ENCODE assay signal across 9 cellular contexts in the genomic region with DNA sequence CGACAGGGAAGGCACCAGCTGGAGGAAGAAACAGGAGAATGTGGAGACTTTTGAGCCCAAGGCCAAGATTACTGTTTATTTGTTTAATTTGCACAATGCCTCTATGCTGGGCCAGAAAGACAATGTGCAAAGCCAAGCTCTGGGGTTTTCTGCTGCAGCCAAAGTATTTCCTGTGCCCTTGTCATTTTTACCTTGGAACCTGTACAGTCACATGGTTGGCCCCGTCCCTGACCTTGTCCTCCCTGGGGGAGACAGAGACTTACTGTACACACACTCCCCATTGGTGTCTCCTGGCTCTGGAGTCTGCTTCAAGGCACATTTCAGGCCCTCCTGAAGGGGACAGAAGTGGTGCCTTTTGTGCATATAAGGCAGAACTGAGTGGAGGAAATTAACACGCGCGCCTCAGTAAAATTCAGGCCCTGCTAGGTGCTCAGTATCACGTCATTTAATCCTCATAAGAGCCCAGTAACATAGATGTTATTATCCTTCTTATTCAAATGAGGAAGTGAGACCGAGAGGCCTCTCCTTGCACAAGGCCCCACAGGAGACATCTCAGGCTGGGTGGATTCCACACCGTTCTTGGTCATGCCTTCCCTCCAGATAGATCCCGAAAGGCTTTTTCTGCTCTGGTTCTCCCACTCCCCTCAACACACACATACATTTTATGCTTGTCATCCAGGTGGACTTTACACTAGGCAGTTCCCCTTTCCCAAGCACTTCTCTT. TPM values are rescaled to one million over a fixed set of nuclear protein-coding genes. Genes with fewer than 3 reads are reported as not detected.
DNase-seq lines count a peak whose midpoint lies in the region; ATAC-seq and TF ChIP-seq lines count a peak whose summit lies in the region.
"Had no signal": no experiment of that assay in that cellular context is flagged by ENCODE, and none has a peak within 500 bp of the region (broad histone marks: within the 10 kb centered on the region; RNA-seq: fewer than 3 reads in every experiment).

No MANE protein-coding gene starts in this region.

- H3K27me3 ChIP-seq in adipocyte (replicated peaks; ENCODE audit: control insufficient read depth, insufficient read depth, low read length) (peaks cover 13% of the 10 kb centered on the region), dorsolateral prefrontal cortex (no peaks in the 10 kb centered on the region)
- H3K27me3 ChIP-seq: SJCRH30 had no signal

- intact Hi-C loops in mucosa of descending colon (cut with DNase I, micrococcal nuclease) (no loop called here), dorsolateral prefrontal cortex (cut with DNase I) (no loop called here)

- peak; percentile 90 for ATAC-seq in GM21515 (IDR thresholded peaks at IDR 0.05; ENCODE audit: unreplicated experiment)
- ATAC-seq in HG03175 (IDR thresholded peaks at IDR 0.05; ENCODE audit: unreplicated experiment) = peak; percentile 92
- ATAC-seq in mucosa of descending colon = no peak

- in situ Hi-C loops in GM13977 (cut with MboI; ENCODE audit: low pct_unique_long_range_greater_than_20kb, low sequenced_read_pairs, unreplicated experiment) = no loop called here

- DNase-seq in GM13977 (ENCODE audit: low spot score) = peak; percentile 46
- DNase-seq in adipocyte (ENCODE audit: low read depth) = peak; percentile 27
- no peak for DNase-seq in pons (ENCODE audit: low spot score)
- DNase-seq in mucosa of descending colon = no peak
- no peak for DNase-seq in dorsolateral prefrontal cortex
- no peak for DNase-seq in activated T-cell treated with anti-CD3 and anti-CD28 coated beads, Interleukin-2, amount 50 U/mL, for 1 hour

- H3K27ac ChIP-seq in dorsolateral prefrontal cortex = no peak overlapping the region
- H3K27ac ChIP-seq: SJCRH30 had no signal

- H3K4me3 ChIP-seq in adipocyte (ENCODE audit: low read length) (no peak overlapping the region), mucosa of descending colon (no peak overlapping the region), dorsolateral prefrontal cortex (no peak overlapping the region)
- H3K4me3 ChIP-seq: SJCRH30 had no signal

- peaks cover 6% of the 10 kb centered on the region for H3K9me3 ChIP-seq in adipocyte (ENCODE audit: control insufficient read depth, low read length)
- no peaks in the 10 kb centered on the region for H3K9me3 ChIP-seq in mucosa of descending colon

- TF ChIP-seq CTCF in GM13977 (IDR thresholded peaks at IDR 0.05; ENCODE audit: extremely low read depth, insufficient read depth, missing control alignments) (no peak), mucosa of descending colon (IDR thresholded peaks at IDR 0.05) (no peak), dorsolateral prefrontal cortex (IDR thresholded peaks at IDR 0.05 in 54 of 56, conservative IDR thresholded peaks at IDR 0.05 in 2 of 56; ENCODE audit: low read depth in 1 of 56, partially characterized antibody in 56 of 56) (no peak)

- H3K36me3 ChIP-seq in adipocyte (ENCODE audit: control insufficient read depth, insufficient read depth, low read length, severe bottlenecking) (no peaks in the 10 kb centered on the region), mucosa of descending colon (ENCODE audit: low read depth) (no peaks in the 10 kb centered on the region)
- H3K36me3 ChIP-seq: SJCRH30 had no signal

- H3K4me1 ChIP-seq in adipocyte (ENCODE audit: control insufficient read depth, insufficient read depth, low read length) (no peaks in the 10 kb centered on the region), mucosa of descending colon (ENCODE audit: low read depth) (peaks cover 9% of the 10 kb centered on the region)

- no peak overlapping the region for H3K9ac ChIP-seq in adipocyte (ENCODE audit: low read length)

RNA-seq across cellular contexts. Expression of gene C1orf115, which starts 21.1 kb away (rescaled TPM):
- total RNA-seq in mucosa of descending colon (100 to 1,000 TPM in 1 of 3 donors, 10 to 100 TPM in 2; 53.2 to 108 (median 85.2) TPM), dorsolateral prefrontal cortex (100 to 1,000 TPM in 22 of 120 experiments, 10 to 100 TPM in 98; 19.7 to 154 (median 80.6) TPM)

RNA-seq across cellular contexts. Expression of gene MTARC2, which starts 36.9 kb away (rescaled TPM):
- total RNA-seq in mucosa of descending colon (10 to 100 TPM; 26.7 to 41.8 (median 35.6) TPM), dorsolateral prefrontal cortex (10 to 100 TPM; 14.6 to 48.4 (median 28.4) TPM)

Comparison
In these comparisons a context has a peak if more than half of its experiments do, and no peak if none do; other contexts are left out.
1. DNase-seq: peak in GM13977 (single experiment) and adipocyte (single experiment); none in pons (single experiment), mucosa of descending colon (0 of 3), dorsolateral prefrontal cortex (0 of 10) and activated T-cell treated with anti-CD3 and anti-CD28 coated beads, Interleukin-2, amount 50 U/mL, for 1 hour (single experiment).